Comparison of ENCODE assay signal across 1 cellular context in genomic region chr20:49766979-49767419, GRCh38.
TF ChIP-seq lines count a peak whose summit lies in the region.

No MANE protein-coding gene starts in this region.

TF ChIP-seq in IMR-90, 13 proteins besides CTCF, POLR2A, EP300 and RAD21:
- TF ChIP-seq FOS (IDR thresholded peaks at IDR 0.05; ENCODE audit: low read depth, low read length) (no peak), RCOR1 (IDR thresholded peaks at IDR 0.05; ENCODE audit: insufficient replicate concordance, low read length) (no peak), ELK1 (IDR thresholded peaks at IDR 0.05; ENCODE audit: borderline replicate concordance, low read depth, low read length) (no peak), CHD1 (IDR thresholded peaks at IDR 0.05; ENCODE audit: low read depth, low read length) (no peak), SMC3 (IDR thresholded peaks at IDR 0.05; ENCODE audit: low read depth, low read length) (no peak), CEBPB (IDR thresholded peaks at IDR 0.05; ENCODE audit: low read depth, low read length) (no peak), RFX5 (IDR thresholded peaks at IDR 0.05; ENCODE audit: low read depth, low read length) (no peak), NFE2L2 (IDR thresholded peaks at IDR 0.05; ENCODE audit: low read depth, low read length) (no peak)
